In the genomic region with DNA sequence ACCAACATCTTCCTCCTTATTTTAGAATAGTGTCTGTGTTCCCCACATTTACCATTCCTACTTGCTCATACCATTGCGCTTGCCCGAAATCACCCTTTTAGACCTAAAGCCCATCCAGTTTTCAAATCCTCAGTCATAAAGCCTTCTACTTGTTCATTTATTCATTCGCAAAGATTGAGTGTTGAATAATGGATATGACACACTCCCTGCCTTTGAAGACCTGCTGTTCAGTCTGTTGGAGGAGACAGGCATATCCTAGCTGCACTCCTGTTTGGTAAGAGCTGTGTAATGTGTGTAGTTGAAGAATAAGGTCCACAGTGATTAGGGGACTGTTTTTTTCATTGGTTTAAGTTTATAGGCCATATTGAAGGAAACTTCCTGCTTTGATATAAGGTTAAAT, we compare ENCODE assay signal across 12 cellular contexts. TPM values are rescaled to one million over a fixed set of nuclear protein-coding genes. Genes with fewer than 3 reads are reported as not detected.
DNase-seq lines count a peak whose midpoint lies in the region; ATAC-seq, FAIRE-seq and TF ChIP-seq lines count a peak whose summit lies in the region.
"Had no signal": no experiment of that assay in that cellular context is flagged by ENCODE, and none has a peak within 500 bp of the region (broad histone marks: within the 10 kb centered on the region; RNA-seq: fewer than 3 reads in every experiment).

No MANE protein-coding gene starts in this region.

- intact Hi-C loops in activated naive CD4-positive, alpha-beta T cell treated with anti-CD3 and anti-CD28 coated beads for 36 hours (cut with micrococcal nuclease): loop anchor here (5.0 to 10.0 kb wide), 3 partner anchors 292 to 1108 kb away; partner anchors contain the start of genes CMTM7, CRTAP and PDCD6IP
- intact Hi-C loops in OCI-LY7 (cut with micrococcal nuclease; ENCODE audit: unreplicated experiment): loop anchor here (10.0 kb wide), 1 partner anchor 312 kb away; no protein-coding TSS in a partner anchor

- H3K36me3 ChIP-seq in OCI-LY7 (ENCODE audit: insufficient read depth, low read length): peaks cover 30% of the 10 kb centered on the region
- peaks cover 5% of the 10 kb centered on the region for H3K36me3 ChIP-seq in skeletal muscle satellite cell (ENCODE audit: insufficient read depth, low read length)
- H3K36me3 ChIP-seq in tibial nerve: peaks cover 0 to 11% (median 0%) of the 10 kb centered on the region in 3 donors
- H3K36me3 ChIP-seq: left lung, Peyer's patch, uterus had no signal

- peaks cover 4% of the 10 kb centered on the region; the same call in 1 of the 2 replicates for H4K20me1 ChIP-seq in OCI-LY7 (ENCODE audit: insufficient read depth, low read length)

- H3K9me3 ChIP-seq in OCI-LY7 (ENCODE audit: low read length) (no peaks in the 10 kb centered on the region), skeletal muscle satellite cell (replicated peaks; ENCODE audit: low read length) (no peaks in the 10 kb centered on the region), tibial nerve (no peaks in the 10 kb centered on the region)
- H3K9me3 ChIP-seq: left lung, Peyer's patch, uterus had no signal

- peaks cover 22% of the 10 kb centered on the region for H3K4me1 ChIP-seq in OCI-LY7 (ENCODE audit: insufficient read depth, low read length, poor library complexity, severe bottlenecking)
- peaks cover 8% of the 10 kb centered on the region for H3K4me1 ChIP-seq in skeletal muscle satellite cell (ENCODE audit: control insufficient read depth, insufficient read depth, low read length)
- H3K4me1 ChIP-seq in tibial nerve: peaks cover 0 to 25% (median 3%) of the 10 kb centered on the region in 4 donors
- H3K4me1 ChIP-seq: uterus had no signal

- ATAC-seq in activated naive CD4-positive, alpha-beta T cell treated with anti-CD3 and anti-CD28 coated beads, Interleukin-2, amount 50 U/mL, for 72 hours: no peak
- ATAC-seq: left lung had no signal

- H3K36me3 Mint-ChIP-seq in activated naive CD4-positive, alpha-beta T cell treated with anti-CD3 and anti-CD28 coated beads for 36 hours (ENCODE audit: low read depth): peaks cover 13% of the 10 kb centered on the region
- peaks cover 16 to 22% of the 10 kb centered on the region in 2 donors for H3K36me3 Mint-ChIP-seq in activated naive CD4-positive, alpha-beta T cell treated with anti-CD3 and anti-CD28 coated beads, Interleukin-2, amount 50 U/mL, for 72 hours

- H3K4me3 ChIP-seq in OCI-LY7 (ENCODE audit: low read depth, low read length, poor library complexity, severe bottlenecking) (peak overlapping the region; percentile 97), epithelial cell of proximal tubule (ENCODE audit: low read depth, low read length) (peak overlapping the region; percentile 87), skeletal muscle satellite cell (ENCODE audit: low read length) (peak overlapping the region; percentile 11), tibial nerve (no peak overlapping the region)

- no TSS peak for BruUV-seq in OCI-LY7 (replicated peaks; lab: Mats Ljungman, UMichigan)

- FAIRE-seq in HTR-8/SVneo (lab: Jason Lieb, UNC): no peak

- no peak for DNase-seq in activated naive CD4-positive, alpha-beta T cell treated with anti-CD3 and anti-CD28 coated beads for 36 hours
- no peak for DNase-seq in activated naive CD4-positive, alpha-beta T cell treated with anti-CD3 and anti-CD28 coated beads, Interleukin-2, amount 50 U/mL, for 72 hours (ENCODE audit: low spot score in 2 of 2)
- DNase-seq in OCI-LY7 (ENCODE audit: low spot score) (no peak), epithelial cell of proximal tubule (ENCODE audit: low read depth) (no peak), tibial nerve (ENCODE audit: low spot score in 2 of 2) (no peak), HTR-8/SVneo (ENCODE audit: insufficient read length, low spot score) (no peak), NCI-H1092 treated with DMSO at 0.1 percent for 48 hours (lab: John Stamatoyannopoulos, UW) (no peak)
- DNase-seq: effector CD4-positive, alpha-beta T cell; left lung; Peyer's patch; uterus had no signal

- H3K27ac ChIP-seq in OCI-LY7 (ENCODE audit: low read depth, low read length, poor library complexity, severe bottlenecking): no peak overlapping the region
- no peak overlapping the region for H3K27ac ChIP-seq in tibial nerve
- H3K27ac ChIP-seq: left lung, Peyer's patch had no signal

- H3K27me3 Mint-ChIP-seq in activated naive CD4-positive, alpha-beta T cell treated with anti-CD3 and anti-CD28 coated beads for 36 hours (ENCODE audit: low read depth): no peaks in the 10 kb centered on the region

- H3K4me1 Mint-ChIP-seq in activated naive CD4-positive, alpha-beta T cell treated with anti-CD3 and anti-CD28 coated beads for 36 hours (ENCODE audit: low read depth): peaks cover 34% of the 10 kb centered on the region

- H2AFZ ChIP-seq in OCI-LY7 (ENCODE audit: low read length): no peak overlapping the region

- H3K9me3 Mint-ChIP-seq in activated naive CD4-positive, alpha-beta T cell treated with anti-CD3 and anti-CD28 coated beads for 36 hours: no peaks in the 10 kb centered on the region
- no peaks in the 10 kb centered on the region for H3K9me3 Mint-ChIP-seq in activated naive CD4-positive, alpha-beta T cell treated with anti-CD3 and anti-CD28 coated beads, Interleukin-2, amount 50 U/mL, for 72 hours

- no peak for TF ChIP-seq POLR2A in tibial nerve (IDR thresholded peaks at IDR 0.05)

- no peaks in the 10 kb centered on the region for H3K27me3 ChIP-seq in skeletal muscle satellite cell (ENCODE audit: control insufficient read depth, insufficient read depth, low read length)
- no peaks in the 10 kb centered on the region for H3K27me3 ChIP-seq in tibial nerve
- H3K27me3 ChIP-seq: left lung, Peyer's patch, uterus had no signal

- H3K9ac ChIP-seq in skeletal muscle satellite cell (ENCODE audit: low read depth, low read length): no peak overlapping the region

- no peak for TF ChIP-seq EP300 in tibial nerve (IDR thresholded peaks at IDR 0.05)

- POLR2A ChIA-PET in OCI-LY7 (lab: Charles Lee): interaction anchor here (0.9 to 1.9 kb wide), 3 partner anchors 10 to 102 kb away, joined by 3 to 6 read pairs (median 3); no protein-coding TSS in a partner anchor

- 94 to 97% methylated on average over 3 of the region's 3 CpGs for WGBS in tibial nerve, 2 donors

- H3K4me3 Mint-ChIP-seq in activated naive CD4-positive, alpha-beta T cell treated with anti-CD3 and anti-CD28 coated beads for 36 hours: peak overlapping the region; percentile 90

- no peak for TF ChIP-seq CTCF in OCI-LY7 (conservative IDR thresholded peaks at IDR 0.05; ENCODE audit: low read length)
- TF ChIP-seq CTCF in epithelial cell of proximal tubule (conservative IDR thresholded peaks at IDR 0.05; ENCODE audit: low read depth, low read length): no peak
- TF ChIP-seq CTCF in tibial nerve (IDR thresholded peaks at IDR 0.05): no peak

- no peaks in the 10 kb centered on the region for H3K9me2 ChIP-seq in OCI-LY7 (ENCODE audit: insufficient read depth, low read length)

- H3K4me2 ChIP-seq in OCI-LY7 (ENCODE audit: low read length) (peak overlapping the region; percentile 99), skeletal muscle satellite cell (ENCODE audit: low read length) (peak overlapping the region; percentile 79)

- no peak overlapping the region for H3K27ac Mint-ChIP-seq in activated naive CD4-positive, alpha-beta T cell treated with anti-CD3 and anti-CD28 coated beads for 36 hours
- no peak overlapping the region for H3K27ac Mint-ChIP-seq in activated naive CD4-positive, alpha-beta T cell treated with anti-CD3 and anti-CD28 coated beads, Interleukin-2, amount 50 U/mL, for 72 hours

- H3K79me2 ChIP-seq in OCI-LY7 (ENCODE audit: insufficient read depth, low read depth, low read length): peaks cover 52% of the 10 kb centered on the region

- CTCF ChIA-PET in activated naive CD4-positive, alpha-beta T cell treated with anti-CD3 and anti-CD28 coated beads for 36 hours (lab: Charles Lee): no interaction called here
- CTCF ChIA-PET in OCI-LY7 (lab: Charles Lee; ENCODE audit: unreplicated experiment): no interaction called here

RNA-seq across cellular contexts. Expression of gene CNOT10, which starts 1.7 kb away (rescaled TPM):
- total RNA-seq in activated naive CD4-positive, alpha-beta T cell treated with anti-CD3 and anti-CD28 coated beads for 36 hours: 10 to 100 TPM; 40.6 to 46.5 TPM
- 10 to 100 TPM; 56.8 to 60.2 TPM for total RNA-seq in activated naive CD4-positive, alpha-beta T cell treated with anti-CD3 and anti-CD28 coated beads, Interleukin-2, amount 50 U/mL, for 72 hours
- 50.2 and 56.1 TPM in 2 replicates for total RNA-seq in OCI-LY7 (2014; rRNA removed; shearing (Covaris generic))
- total RNA-seq in OCI-LY7 (2022) (60.3 and 67.6 TPM in 2 replicates), epithelial cell of proximal tubule (24.1 and 52.4 TPM in 2 replicates), tibial nerve (10 to 100 TPM; 19.4 to 27.9 (median 22.0) TPM)
- 19.0 and 20.5 TPM in 2 replicates for total RNA-seq in skeletal muscle satellite cell (2012; rRNA removed)

Comparison
In these comparisons a context has a peak if more than half of its experiments do, and no peak if none do; other contexts are left out.
1. H3K4me3 ChIP-seq: peak in OCI-LY7 (single experiment), epithelial cell of proximal tubule (single experiment) and skeletal muscle satellite cell (single experiment); none in tibial nerve (0 of 4).